Comparison of ENCODE assay signal across 2 cellular contexts in the genomic region with DNA sequence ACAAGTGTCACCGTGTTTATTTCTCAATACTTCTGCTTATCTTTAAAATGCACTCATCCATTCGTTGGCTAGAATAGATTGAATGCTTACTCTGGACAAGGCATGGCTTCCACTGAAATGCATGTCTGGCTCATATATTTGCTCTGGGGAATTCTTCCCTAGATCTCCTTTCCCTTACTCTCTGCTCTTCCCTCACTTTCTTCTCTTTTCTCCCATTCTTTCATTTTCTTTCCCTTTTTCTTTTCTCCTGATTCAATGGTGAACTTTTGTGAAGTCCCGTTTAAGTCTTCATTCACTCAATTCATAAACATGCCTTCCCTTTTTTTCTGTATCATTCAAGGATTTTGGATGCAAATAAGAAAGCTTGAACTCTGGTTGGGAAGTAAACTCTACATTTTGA.
A peak's percentile ranks its signal among the peaks of the same experiment; 100 is the strongest.
TF ChIP-seq lines count a peak whose summit lies in the region.

No MANE protein-coding gene starts in this region.

TF ChIP-seq in HEK293, 187 proteins besides CTCF, POLR2A, EP300 and RAD21 (continued from another document):
- TF ChIP-seq PRDM1 (tag by site-specific recombination; IDR thresholded peaks at IDR 0.05) = peak; percentile 92
TF ChIP-seq in HEK293: peak in this region for 1.

TF ChIP-seq in K562, 482 proteins besides CTCF, POLR2A, EP300 and RAD21 (continues in another document):
- TF ChIP-seq, protein P1, sequence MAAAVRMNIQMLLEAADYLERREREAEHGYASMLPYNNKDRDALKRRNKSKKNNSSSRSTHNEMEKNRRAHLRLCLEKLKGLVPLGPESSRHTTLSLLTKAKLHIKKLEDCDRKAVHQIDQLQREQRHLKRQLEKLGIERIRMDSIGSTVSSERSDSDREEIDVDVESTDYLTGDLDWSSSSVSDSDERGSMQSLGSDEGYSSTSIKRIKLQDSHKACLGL (CRISPR knock-in tag; IDR thresholded peaks at IDR 0.05; ENCODE audit: borderline replicate concordance, poor library complexity, severe bottlenecking) = no peak
- TF ChIP-seq, protein P2, sequence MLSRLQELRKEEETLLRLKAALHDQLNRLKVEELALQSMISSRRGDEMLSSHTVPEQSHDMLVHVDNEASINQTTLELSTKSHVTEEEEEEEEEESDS (CRISPR knock-in tag; IDR thresholded peaks at IDR 0.05) = no peak
- TF ChIP-seq IFI16 (CRISPR knock-in tag; IDR thresholded peaks at IDR 0.05) (no peak), ZNF551 (CRISPR knock-in tag; IDR thresholded peaks at IDR 0.05) (no peak), COPS2 (conservative IDR thresholded peaks at IDR 0.05) (no peak), STAG1 (CRISPR knock-in tag; IDR thresholded peaks at IDR 0.05; ENCODE audit: borderline replicate concordance) (no peak), YY1 (IDR thresholded peaks at IDR 0.05; ENCODE audit: borderline replicate concordance in 1 of 3, control insufficient read depth in 1 of 3, extremely low read depth in 1 of 3, insufficient read depth in 3 of 3, insufficient read length in 1 of 3, insufficient replicate concordance in 2 of 3, low read depth in 1 of 3, low read length in 2 of 3) (no peak), ZBTB8A (IDR thresholded peaks at IDR 0.05; ENCODE audit: partially characterized antibody) (no peak), ZNF324 (CRISPR knock-in tag; IDR thresholded peaks at IDR 0.05) (no peak), DNMT1 (IDR thresholded peaks at IDR 0.05) (no peak), RBM22 (IDR thresholded peaks at IDR 0.05; ENCODE audit: low read depth, low read length, poor library complexity, severe bottlenecking) (no peak), ARHGAP35 (IDR thresholded peaks at IDR 0.05; ENCODE audit: partially characterized antibody) (no peak), ZNF282 (CRISPR knock-in tag; IDR thresholded peaks at IDR 0.05) (no peak), TBP (optimal IDR thresholded peaks at IDR 0.05; ENCODE audit: low read depth, low read length) (no peak), LEF1 (IDR thresholded peaks at IDR 0.05) (no peak), ZBED1 (IDR thresholded peaks at IDR 0.05) (no peak), CBFA2T3 (IDR thresholded peaks at IDR 0.05) (peak; percentile 35), LARP7 (IDR thresholded peaks at IDR 0.05) (no peak), MCM5 (IDR thresholded peaks at IDR 0.05; ENCODE audit: low read depth) (no peak), CEBPG (CRISPR knock-in tag; IDR thresholded peaks at IDR 0.05) (no peak), CEBPG (tag; conservative IDR thresholded peaks at IDR 0.05 in 1 of 2, IDR thresholded peaks at IDR 0.05 in 1 of 2) (0 out of 4 replicates have a peak, but pooled peaks of 1 of the 2 experiments have one; percentile 25), SREBF2 (CRISPR knock-in tag; IDR thresholded peaks at IDR 0.05) (no peak), ZNF408 (CRISPR knock-in tag; IDR thresholded peaks at IDR 0.05; ENCODE audit: low read depth) (no peak), ARID1B (IDR thresholded peaks at IDR 0.05) (peak; percentile 36), NR2C2 (CRISPR knock-in tag; IDR thresholded peaks at IDR 0.05) (no peak), NR2C2 (tag; IDR thresholded peaks at IDR 0.05) (no peak), TGIF2 (CRISPR knock-in tag; IDR thresholded peaks at IDR 0.05) (no peak), NBN (IDR thresholded peaks at IDR 0.05; ENCODE audit: low read depth) (no peak), TAL1 (IDR thresholded peaks at IDR 0.05) (peak; percentile 35; the same call in 1 of the 2 replicates), ZBTB7A (IDR thresholded peaks at IDR 0.05; ENCODE audit: borderline replicate concordance, control insufficient read depth, low read depth, low read length) (no peak), CEBPB (tag; IDR thresholded peaks at IDR 0.05) (peak; percentile 88), TRIM24 (IDR thresholded peaks at IDR 0.05) (peak; percentile 12 to 27; a peak in 1 of 4 replicates), TRIM28 (IDR thresholded peaks at IDR 0.05) (no peak), SRSF1 (IDR thresholded peaks at IDR 0.05; ENCODE audit: low read depth, low read length) (no peak), RBBP5 (IDR thresholded peaks at IDR 0.05; ENCODE audit: borderline replicate concordance, insufficient read depth, low read length, poor library complexity, severe bottlenecking) (no peak), ZNF75A (CRISPR knock-in tag; IDR thresholded peaks at IDR 0.05) (no peak), BRD4 (IDR thresholded peaks at IDR 0.05) (no peak), RUNX1 (IDR thresholded peaks at IDR 0.05; ENCODE audit: low read depth) (no peak), ERF (CRISPR knock-in tag; IDR thresholded peaks at IDR 0.05) (no peak), ZNF583 (CRISPR knock-in tag; IDR thresholded peaks at IDR 0.05) (no peak), TEAD1 (CRISPR knock-in tag; IDR thresholded peaks at IDR 0.05) (no peak), MTA3 (IDR thresholded peaks at IDR 0.05; ENCODE audit: borderline replicate concordance) (no peak)
- TF ChIP-seq, protein P3, sequence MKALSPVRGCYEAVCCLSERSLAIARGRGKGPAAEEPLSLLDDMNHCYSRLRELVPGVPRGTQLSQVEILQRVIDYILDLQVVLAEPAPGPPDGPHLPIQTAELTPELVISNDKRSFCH (CRISPR knock-in tag; IDR thresholded peaks at IDR 0.05) = no peak
- TF ChIP-seq, protein P3 (tag; IDR thresholded peaks at IDR 0.05) = no peak
- TF ChIP-seq, protein P4, sequence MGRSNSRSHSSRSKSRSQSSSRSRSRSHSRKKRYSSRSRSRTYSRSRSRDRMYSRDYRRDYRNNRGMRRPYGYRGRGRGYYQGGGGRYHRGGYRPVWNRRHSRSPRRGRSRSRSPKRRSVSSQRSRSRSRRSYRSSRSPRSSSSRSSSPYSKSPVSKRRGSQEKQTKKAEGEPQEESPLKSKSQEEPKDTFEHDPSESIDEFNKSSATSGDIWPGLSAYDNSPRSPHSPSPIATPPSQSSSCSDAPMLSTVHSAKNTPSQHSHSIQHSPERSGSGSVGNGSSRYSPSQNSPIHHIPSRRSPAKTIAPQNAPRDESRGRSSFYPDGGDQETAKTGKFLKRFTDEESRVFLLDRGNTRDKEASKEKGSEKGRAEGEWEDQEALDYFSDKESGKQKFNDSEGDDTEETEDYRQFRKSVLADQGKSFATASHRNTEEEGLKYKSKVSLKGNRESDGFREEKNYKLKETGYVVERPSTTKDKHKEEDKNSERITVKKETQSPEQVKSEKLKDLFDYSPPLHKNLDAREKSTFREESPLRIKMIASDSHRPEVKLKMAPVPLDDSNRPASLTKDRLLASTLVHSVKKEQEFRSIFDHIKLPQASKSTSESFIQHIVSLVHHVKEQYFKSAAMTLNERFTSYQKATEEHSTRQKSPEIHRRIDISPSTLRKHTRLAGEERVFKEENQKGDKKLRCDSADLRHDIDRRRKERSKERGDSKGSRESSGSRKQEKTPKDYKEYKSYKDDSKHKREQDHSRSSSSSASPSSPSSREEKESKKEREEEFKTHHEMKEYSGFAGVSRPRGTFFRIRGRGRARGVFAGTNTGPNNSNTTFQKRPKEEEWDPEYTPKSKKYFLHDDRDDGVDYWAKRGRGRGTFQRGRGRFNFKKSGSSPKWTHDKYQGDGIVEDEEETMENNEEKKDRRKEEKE (IDR thresholded peaks at IDR 0.05; ENCODE audit: borderline replicate concordance in 1 of 2, control insufficient read depth in 1 of 2, low read depth in 2 of 2, low read length in 1 of 2) = no peak
- TF ChIP-seq, protein P5, sequence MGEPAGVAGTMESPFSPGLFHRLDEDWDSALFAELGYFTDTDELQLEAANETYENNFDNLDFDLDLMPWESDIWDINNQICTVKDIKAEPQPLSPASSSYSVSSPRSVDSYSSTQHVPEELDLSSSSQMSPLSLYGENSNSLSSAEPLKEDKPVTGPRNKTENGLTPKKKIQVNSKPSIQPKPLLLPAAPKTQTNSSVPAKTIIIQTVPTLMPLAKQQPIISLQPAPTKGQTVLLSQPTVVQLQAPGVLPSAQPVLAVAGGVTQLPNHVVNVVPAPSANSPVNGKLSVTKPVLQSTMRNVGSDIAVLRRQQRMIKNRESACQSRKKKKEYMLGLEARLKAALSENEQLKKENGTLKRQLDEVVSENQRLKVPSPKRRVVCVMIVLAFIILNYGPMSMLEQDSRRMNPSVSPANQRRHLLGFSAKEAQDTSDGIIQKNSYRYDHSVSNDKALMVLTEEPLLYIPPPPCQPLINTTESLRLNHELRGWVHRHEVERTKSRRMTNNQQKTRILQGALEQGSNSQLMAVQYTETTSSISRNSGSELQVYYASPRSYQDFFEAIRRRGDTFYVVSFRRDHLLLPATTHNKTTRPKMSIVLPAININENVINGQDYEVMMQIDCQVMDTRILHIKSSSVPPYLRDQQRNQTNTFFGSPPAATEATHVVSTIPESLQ (CRISPR knock-in tag; IDR thresholded peaks at IDR 0.05) = no peak
- TF ChIP-seq, protein P6, sequence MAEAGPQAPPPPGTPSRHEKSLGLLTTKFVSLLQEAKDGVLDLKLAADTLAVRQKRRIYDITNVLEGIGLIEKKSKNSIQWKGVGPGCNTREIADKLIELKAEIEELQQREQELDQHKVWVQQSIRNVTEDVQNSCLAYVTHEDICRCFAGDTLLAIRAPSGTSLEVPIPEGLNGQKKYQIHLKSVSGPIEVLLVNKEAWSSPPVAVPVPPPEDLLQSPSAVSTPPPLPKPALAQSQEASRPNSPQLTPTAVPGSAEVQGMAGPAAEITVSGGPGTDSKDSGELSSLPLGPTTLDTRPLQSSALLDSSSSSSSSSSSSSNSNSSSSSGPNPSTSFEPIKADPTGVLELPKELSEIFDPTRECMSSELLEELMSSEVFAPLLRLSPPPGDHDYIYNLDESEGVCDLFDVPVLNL (CRISPR knock-in tag; IDR thresholded peaks at IDR 0.05; ENCODE audit: low read depth) = no peak
- TF ChIP-seq, protein P7, sequence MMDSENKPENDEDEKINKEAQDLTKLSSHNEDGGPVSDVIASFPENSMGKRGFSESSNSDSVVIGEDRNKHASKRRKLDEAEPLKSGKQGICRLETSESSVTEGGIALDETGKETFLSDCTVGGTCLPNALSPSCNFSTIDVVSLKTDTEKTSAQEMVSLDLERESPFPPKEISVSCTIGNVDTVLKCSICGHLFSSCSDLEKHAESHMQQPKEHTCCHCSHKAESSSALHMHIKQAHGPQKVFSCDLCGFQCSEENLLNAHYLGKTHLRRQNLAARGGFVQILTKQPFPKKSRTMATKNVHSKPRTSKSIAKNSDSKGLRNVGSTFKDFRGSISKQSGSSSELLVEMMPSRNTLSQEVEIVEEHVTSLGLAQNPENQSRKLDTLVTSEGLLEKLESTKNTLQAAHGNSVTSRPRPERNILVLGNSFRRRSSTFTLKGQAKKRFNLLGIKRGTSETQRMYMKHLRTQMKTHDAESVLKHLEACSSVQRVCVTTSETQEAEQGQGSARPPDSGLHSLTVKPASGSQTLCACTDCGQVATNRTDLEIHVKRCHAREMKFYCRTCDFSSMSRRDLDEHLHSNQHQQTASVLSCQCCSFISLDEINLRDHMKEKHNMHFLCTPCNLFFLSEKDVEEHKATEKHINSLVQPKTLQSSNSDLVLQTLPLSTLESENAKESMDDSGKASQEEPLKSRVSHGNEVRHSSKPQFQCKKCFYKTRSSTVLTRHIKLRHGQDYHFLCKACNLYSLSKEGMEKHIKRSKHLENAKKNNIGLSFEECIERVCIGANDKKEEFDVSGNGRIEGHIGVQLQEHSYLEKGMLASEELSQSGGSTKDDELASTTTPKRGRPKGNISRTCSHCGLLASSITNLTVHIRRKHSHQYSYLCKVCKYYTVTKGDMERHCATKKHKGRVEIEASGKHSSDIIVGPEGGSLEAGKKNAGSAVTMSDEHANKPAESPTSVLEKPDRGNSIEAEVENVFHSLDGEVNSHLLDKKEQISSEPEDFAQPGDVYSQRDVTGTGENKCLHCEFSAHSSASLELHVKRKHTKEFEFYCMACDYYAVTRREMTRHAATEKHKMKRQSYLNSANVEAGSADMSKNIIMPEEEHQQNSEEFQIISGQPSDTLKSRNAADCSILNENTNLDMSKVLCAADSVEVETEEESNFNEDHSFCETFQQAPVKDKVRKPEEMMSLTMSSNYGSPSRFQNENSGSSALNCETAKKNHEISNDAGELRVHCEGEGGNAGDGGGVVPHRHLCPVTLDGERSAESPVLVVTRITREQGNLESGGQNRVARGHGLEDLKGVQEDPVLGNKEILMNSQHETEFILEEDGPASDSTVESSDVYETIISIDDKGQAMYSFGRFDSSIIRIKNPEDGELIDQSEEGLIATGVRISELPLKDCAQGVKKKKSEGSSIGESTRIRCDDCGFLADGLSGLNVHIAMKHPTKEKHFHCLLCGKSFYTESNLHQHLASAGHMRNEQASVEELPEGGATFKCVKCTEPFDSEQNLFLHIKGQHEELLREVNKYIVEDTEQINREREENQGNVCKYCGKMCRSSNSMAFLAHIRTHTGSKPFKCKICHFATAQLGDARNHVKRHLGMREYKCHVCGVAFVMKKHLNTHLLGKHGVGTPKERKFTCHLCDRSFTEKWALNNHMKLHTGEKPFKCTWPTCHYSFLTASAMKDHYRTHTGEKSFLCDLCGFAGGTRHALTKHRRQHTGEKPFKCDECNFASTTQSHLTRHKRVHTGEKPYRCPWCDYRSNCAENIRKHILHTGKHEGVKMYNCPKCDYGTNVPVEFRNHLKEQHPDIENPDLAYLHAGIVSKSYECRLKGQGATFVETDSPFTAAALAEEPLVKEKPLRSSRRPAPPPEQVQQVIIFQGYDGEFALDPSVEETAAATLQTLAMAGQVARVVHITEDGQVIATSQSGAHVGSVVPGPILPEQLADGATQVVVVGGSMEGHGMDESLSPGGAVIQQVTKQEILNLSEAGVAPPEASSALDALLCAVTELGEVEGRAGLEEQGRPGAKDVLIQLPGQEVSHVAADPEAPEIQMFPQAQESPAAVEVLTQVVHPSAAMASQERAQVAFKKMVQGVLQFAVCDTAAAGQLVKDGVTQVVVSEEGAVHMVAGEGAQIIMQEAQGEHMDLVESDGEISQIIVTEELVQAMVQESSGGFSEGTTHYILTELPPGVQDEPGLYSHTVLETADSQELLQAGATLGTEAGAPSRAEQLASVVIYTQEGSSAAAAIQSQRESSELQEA (IDR thresholded peaks at IDR 0.05; ENCODE audit: low read depth) = no peak
